In the genomic region with DNA sequence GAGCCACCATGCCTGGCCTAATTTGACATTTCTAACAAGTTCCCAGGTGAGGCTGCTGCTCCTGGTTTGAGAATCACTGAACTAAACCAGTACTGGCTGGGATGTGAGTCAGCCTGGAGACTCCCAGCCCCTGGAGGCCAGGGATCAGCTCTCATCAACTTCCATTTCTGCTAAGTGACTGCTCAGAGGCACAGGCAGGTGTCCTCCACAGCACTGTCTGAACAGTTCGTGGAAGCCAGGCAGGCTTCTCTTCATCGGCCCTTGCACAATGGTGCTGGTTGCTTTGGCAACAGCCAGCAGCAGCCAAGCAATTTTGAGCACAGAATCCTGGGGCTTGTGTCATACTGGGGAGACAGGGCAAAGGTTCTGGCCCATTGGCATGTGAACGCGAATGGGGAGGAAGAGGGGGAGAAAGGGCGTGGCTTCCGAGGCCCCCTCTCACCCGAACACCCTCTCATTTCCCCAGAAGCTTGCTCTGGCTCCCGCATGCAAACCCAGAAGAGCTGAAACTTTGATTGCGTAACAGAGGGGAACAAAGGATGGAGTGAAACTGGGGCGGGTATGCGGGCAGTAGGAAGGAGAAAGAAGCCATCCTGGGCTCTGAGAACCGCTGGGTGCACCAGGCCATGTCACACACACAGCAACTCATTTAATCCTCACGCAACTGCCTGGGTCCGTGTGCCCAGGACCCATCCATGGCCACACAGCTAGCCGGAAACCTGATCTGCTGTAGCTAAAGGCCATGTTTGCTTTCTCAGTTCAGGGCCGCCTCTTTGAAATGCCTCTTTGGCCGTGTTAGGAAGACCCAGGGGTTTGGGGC, we compare ENCODE assay signal across 1 cellular context.
TF ChIP-seq lines count a peak whose summit lies in the region.

No MANE protein-coding gene starts in this region.

TF ChIP-seq in HepG2, 621 proteins besides CTCF, POLR2A, EP300 and RAD21 (continued from another document and continues in another):
- TF ChIP-seq, protein P1, sequence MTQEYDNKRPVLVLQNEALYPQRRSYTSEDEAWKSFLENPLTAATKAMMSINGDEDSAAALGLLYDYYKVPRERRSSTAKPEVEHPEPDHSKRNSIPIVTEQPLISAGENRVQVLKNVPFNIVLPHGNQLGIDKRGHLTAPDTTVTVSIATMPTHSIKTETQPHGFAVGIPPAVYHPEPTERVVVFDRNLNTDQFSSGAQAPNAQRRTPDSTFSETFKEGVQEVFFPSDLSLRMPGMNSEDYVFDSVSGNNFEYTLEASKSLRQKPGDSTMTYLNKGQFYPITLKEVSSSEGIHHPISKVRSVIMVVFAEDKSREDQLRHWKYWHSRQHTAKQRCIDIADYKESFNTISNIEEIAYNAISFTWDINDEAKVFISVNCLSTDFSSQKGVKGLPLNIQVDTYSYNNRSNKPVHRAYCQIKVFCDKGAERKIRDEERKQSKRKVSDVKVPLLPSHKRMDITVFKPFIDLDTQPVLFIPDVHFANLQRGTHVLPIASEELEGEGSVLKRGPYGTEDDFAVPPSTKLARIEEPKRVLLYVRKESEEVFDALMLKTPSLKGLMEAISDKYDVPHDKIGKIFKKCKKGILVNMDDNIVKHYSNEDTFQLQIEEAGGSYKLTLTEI (CRISPR knock-in tag; conservative IDR thresholded peaks at IDR 0.05) = no peak
- TF ChIP-seq HMGA1 (CRISPR knock-in tag; conservative IDR thresholded peaks at IDR 0.05) = no peak
- TF ChIP-seq ZFP1 (CRISPR knock-in tag; IDR thresholded peaks at IDR 0.05) = peak; percentile 63; the same call in 1 of the 2 replicates
- peak; percentile 88 for TF ChIP-seq RCOR2 (CRISPR knock-in tag; IDR thresholded peaks at IDR 0.05)
- peak; percentile 93; the same call in 1 of the 2 replicates for TF ChIP-seq MTA1 (CRISPR knock-in tag; IDR thresholded peaks at IDR 0.05; ENCODE audit: borderline replicate concordance)
- no peak for TF ChIP-seq NR1H2 (CRISPR knock-in tag; IDR thresholded peaks at IDR 0.05; ENCODE audit: borderline replicate concordance, low read depth)
- TF ChIP-seq, protein P2, sequence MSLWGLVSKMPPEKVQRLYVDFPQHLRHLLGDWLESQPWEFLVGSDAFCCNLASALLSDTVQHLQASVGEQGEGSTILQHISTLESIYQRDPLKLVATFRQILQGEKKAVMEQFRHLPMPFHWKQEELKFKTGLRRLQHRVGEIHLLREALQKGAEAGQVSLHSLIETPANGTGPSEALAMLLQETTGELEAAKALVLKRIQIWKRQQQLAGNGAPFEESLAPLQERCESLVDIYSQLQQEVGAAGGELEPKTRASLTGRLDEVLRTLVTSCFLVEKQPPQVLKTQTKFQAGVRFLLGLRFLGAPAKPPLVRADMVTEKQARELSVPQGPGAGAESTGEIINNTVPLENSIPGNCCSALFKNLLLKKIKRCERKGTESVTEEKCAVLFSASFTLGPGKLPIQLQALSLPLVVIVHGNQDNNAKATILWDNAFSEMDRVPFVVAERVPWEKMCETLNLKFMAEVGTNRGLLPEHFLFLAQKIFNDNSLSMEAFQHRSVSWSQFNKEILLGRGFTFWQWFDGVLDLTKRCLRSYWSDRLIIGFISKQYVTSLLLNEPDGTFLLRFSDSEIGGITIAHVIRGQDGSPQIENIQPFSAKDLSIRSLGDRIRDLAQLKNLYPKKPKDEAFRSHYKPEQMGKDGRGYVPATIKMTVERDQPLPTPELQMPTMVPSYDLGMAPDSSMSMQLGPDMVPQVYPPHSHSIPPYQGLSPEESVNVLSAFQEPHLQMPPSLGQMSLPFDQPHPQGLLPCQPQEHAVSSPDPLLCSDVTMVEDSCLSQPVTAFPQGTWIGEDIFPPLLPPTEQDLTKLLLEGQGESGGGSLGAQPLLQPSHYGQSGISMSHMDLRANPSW (CRISPR knock-in tag; IDR thresholded peaks at IDR 0.05; ENCODE audit: borderline replicate concordance) = 0 out of 2 replicates have a peak, but pooled peaks have one; percentile 67
- no peak for TF ChIP-seq TCF7L2 (IDR thresholded peaks at IDR 0.05; ENCODE audit: low read depth, low read length)
- TF ChIP-seq, protein P3, sequence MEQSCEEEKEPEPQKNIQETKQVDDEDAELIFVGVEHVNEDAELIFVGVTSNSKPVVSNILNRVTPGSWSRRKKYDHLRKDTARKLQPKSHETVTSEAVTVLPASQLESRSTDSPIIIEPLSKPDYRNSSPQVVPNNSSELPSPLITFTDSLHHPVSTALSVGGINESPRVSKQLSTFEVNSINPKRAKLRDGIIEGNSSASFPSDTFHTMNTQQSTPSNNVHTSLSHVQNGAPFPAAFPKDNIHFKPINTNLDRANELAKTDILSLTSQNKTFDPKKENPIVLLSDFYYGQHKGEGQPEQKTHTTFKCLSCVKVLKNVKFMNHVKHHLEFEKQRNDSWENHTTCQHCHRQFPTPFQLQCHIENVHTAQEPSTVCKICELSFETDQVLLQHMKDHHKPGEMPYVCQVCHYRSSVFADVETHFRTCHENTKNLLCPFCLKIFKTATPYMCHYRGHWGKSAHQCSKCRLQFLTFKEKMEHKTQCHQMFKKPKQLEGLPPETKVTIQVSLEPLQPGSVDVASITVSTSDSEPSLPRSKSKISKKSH (CRISPR knock-in tag; IDR thresholded peaks at IDR 0.05; ENCODE audit: borderline replicate concordance) = no peak; the same call in 1 of the 2 replicates
- peak; percentile 51 for TF ChIP-seq U2AF1 (optimal IDR thresholded peaks at IDR 0.05; ENCODE audit: low read depth, low read length)
- TF ChIP-seq ATF7 (IDR thresholded peaks at IDR 0.05) = peak; percentile 11; the same call in 1 of the 2 replicates
- TF ChIP-seq ATF7 (CRISPR knock-in tag; IDR thresholded peaks at IDR 0.05) = peak; percentile 47; the same call in 1 of the 2 replicates
- TF ChIP-seq REPIN1 (CRISPR knock-in tag; IDR thresholded peaks at IDR 0.05; ENCODE audit: borderline replicate concordance, low read depth) = peak; percentile 65
- peak; percentile 94 for TF ChIP-seq ZNF768 (CRISPR knock-in tag; IDR thresholded peaks at IDR 0.05)
- TF ChIP-seq, protein P4, sequence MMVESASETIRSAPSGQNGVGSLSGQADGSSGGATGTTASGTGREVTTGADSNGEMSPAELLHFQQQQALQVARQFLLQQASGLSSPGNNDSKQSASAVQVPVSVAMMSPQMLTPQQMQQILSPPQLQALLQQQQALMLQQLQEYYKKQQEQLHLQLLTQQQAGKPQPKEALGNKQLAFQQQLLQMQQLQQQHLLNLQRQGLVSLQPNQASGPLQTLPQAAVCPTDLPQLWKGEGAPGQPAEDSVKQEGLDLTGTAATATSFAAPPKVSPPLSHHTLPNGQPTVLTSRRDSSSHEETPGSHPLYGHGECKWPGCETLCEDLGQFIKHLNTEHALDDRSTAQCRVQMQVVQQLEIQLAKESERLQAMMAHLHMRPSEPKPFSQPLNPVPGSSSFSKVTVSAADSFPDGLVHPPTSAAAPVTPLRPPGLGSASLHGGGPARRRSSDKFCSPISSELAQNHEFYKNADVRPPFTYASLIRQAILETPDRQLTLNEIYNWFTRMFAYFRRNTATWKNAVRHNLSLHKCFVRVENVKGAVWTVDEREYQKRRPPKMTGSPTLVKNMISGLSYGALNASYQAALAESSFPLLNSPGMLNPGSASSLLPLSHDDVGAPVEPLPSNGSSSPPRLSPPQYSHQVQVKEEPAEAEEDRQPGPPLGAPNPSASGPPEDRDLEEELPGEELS (CRISPR knock-in tag; IDR thresholded peaks at IDR 0.05) = peak; percentile 67
- peak; percentile 58 for TF ChIP-seq ZFY (CRISPR knock-in tag; IDR thresholded peaks at IDR 0.05)
- TF ChIP-seq NCOA2 (CRISPR knock-in tag; IDR thresholded peaks at IDR 0.05) = peak; percentile 75
- no peak for TF ChIP-seq NFE2L1 (CRISPR knock-in tag; IDR thresholded peaks at IDR 0.05; ENCODE audit: borderline replicate concordance)
- TF ChIP-seq HNF4G (IDR thresholded peaks at IDR 0.05; ENCODE audit: borderline replicate concordance, low read depth, low read length) = peak; percentile 91
- peak; percentile 66; the same call in 1 of the 2 replicates for TF ChIP-seq HNF4G (CRISPR knock-in tag; IDR thresholded peaks at IDR 0.05; ENCODE audit: borderline replicate concordance, low read depth)
- TF ChIP-seq, protein P5, sequence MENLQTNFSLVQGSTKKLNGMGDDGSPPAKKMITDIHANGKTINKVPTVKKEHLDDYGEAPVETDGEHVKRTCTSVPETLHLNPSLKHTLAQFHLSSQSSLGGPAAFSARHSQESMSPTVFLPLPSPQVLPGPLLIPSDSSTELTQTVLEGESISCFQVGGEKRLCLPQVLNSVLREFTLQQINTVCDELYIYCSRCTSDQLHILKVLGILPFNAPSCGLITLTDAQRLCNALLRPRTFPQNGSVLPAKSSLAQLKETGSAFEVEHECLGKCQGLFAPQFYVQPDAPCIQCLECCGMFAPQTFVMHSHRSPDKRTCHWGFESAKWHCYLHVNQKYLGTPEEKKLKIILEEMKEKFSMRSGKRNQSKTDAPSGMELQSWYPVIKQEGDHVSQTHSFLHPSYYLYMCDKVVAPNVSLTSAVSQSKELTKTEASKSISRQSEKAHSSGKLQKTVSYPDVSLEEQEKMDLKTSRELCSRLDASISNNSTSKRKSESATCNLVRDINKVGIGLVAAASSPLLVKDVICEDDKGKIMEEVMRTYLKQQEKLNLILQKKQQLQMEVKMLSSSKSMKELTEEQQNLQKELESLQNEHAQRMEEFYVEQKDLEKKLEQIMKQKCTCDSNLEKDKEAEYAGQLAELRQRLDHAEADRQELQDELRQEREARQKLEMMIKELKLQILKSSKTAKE (CRISPR knock-in tag; IDR thresholded peaks at IDR 0.05; ENCODE audit: borderline replicate concordance) = peak; percentile 65; the same call in 1 of the 2 replicates
- TF ChIP-seq, protein P6, sequence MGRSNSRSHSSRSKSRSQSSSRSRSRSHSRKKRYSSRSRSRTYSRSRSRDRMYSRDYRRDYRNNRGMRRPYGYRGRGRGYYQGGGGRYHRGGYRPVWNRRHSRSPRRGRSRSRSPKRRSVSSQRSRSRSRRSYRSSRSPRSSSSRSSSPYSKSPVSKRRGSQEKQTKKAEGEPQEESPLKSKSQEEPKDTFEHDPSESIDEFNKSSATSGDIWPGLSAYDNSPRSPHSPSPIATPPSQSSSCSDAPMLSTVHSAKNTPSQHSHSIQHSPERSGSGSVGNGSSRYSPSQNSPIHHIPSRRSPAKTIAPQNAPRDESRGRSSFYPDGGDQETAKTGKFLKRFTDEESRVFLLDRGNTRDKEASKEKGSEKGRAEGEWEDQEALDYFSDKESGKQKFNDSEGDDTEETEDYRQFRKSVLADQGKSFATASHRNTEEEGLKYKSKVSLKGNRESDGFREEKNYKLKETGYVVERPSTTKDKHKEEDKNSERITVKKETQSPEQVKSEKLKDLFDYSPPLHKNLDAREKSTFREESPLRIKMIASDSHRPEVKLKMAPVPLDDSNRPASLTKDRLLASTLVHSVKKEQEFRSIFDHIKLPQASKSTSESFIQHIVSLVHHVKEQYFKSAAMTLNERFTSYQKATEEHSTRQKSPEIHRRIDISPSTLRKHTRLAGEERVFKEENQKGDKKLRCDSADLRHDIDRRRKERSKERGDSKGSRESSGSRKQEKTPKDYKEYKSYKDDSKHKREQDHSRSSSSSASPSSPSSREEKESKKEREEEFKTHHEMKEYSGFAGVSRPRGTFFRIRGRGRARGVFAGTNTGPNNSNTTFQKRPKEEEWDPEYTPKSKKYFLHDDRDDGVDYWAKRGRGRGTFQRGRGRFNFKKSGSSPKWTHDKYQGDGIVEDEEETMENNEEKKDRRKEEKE (IDR thresholded peaks at IDR 0.05) = no peak
- 0 out of 2 replicates have a peak, but pooled peaks have one; percentile 25 for TF ChIP-seq TMF1 (CRISPR knock-in tag; IDR thresholded peaks at IDR 0.05; ENCODE audit: low read depth)
- TF ChIP-seq BCL6 (CRISPR knock-in tag; IDR thresholded peaks at IDR 0.05) = peak; percentile 63; the same call in 1 of the 2 replicates
- TF ChIP-seq, protein P7, sequence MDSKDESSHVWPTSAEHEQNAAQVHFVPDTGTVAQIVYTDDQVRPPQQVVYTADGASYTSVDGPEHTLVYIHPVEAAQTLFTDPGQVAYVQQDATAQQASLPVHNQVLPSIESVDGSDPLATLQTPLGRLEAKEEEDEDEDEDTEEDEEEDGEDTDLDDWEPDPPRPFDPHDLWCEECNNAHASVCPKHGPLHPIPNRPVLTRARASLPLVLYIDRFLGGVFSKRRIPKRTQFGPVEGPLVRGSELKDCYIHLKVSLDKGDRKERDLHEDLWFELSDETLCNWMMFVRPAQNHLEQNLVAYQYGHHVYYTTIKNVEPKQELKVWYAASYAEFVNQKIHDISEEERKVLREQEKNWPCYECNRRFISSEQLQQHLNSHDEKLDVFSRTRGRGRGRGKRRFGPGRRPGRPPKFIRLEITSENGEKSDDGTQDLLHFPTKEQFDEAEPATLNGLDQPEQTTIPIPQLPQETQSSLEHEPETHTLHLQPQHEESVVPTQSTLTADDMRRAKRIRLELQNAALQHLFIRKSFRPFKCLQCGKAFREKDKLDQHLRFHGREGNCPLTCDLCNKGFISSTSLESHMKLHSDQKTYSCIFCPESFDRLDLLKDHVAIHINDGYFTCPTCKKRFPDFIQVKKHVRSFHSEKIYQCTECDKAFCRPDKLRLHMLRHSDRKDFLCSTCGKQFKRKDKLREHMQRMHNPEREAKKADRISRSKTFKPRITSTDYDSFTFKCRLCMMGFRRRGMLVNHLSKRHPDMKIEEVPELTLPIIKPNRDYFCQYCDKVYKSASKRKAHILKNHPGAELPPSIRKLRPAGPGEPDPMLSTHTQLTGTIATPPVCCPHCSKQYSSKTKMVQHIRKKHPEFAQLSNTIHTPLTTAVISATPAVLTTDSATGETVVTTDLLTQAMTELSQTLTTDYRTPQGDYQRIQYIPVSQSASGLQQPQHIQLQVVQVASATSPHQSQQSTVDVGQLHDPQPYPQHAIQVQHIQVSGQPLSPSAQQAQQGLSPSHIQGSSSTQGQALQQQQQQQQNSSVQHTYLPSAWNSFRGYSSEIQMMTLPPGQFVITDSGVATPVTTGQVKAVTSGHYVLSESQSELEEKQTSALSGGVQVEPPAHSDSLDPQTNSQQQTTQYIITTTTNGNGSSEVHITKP (CRISPR knock-in tag; IDR thresholded peaks at IDR 0.05; ENCODE audit: low read depth) = peak; percentile 89
- TF ChIP-seq ZNF746 (CRISPR knock-in tag; IDR thresholded peaks at IDR 0.05) = peak; percentile 34; the same call in 1 of the 2 replicates
- TF ChIP-seq HNRNPH1 (optimal IDR thresholded peaks at IDR 0.05; ENCODE audit: low read depth, low read length) = no peak
- TF ChIP-seq ZNF101 (CRISPR knock-in tag; IDR thresholded peaks at IDR 0.05; ENCODE audit: borderline replicate concordance, low read depth) = no peak
- TF ChIP-seq SNRNP70 (IDR thresholded peaks at IDR 0.05; ENCODE audit: low read depth, low read length) = no peak
- TF ChIP-seq MIER3 (CRISPR knock-in tag; IDR thresholded peaks at IDR 0.05; ENCODE audit: borderline replicate concordance) = peak; percentile 57; the same call in 1 of the 2 replicates
- TF ChIP-seq TOE1 (CRISPR knock-in tag; IDR thresholded peaks at IDR 0.05) = peak; percentile 45; the same call in 1 of the 2 replicates
- TF ChIP-seq, protein P8, sequence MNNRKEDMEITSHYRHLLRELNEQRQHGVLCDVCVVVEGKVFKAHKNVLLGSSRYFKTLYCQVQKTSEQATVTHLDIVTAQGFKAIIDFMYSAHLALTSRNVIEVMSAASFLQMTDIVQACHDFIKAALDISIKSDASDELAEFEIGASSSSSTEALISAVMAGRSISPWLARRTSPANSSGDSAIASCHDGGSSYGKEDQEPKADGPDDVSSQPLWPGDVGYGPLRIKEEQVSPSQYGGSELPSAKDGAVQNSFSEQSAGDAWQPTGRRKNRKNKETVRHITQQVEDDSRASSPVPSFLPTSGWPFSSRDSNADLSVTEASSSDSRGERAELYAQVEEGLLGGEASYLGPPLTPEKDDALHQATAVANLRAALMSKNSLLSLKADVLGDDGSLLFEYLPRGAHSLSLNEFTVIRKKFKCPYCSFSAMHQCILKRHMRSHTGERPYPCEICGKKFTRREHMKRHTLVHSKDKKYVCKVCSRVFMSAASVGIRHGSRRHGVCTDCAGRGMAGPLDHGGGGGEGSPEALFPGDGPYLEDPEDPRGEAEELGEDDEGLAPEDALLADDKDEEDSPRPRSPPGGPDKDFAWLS (CRISPR knock-in tag; IDR thresholded peaks at IDR 0.05; ENCODE audit: borderline replicate concordance) = peak; percentile 94; the same call in 1 of the 2 replicates
- TF ChIP-seq ZNF329 (CRISPR knock-in tag; IDR thresholded peaks at IDR 0.05; ENCODE audit: low read depth) = no peak
- peak; percentile 93 for TF ChIP-seq ZNF292 (CRISPR knock-in tag; IDR thresholded peaks at IDR 0.05; ENCODE audit: borderline replicate concordance, low read depth)
- TF ChIP-seq GATAD2A (CRISPR knock-in tag; IDR thresholded peaks at IDR 0.05) = peak; percentile 73
- no peak for TF ChIP-seq RBAK (CRISPR knock-in tag; IDR thresholded peaks at IDR 0.05)
